23 cellular contexts compared by ENCODE assay signal in the genomic region with DNA sequence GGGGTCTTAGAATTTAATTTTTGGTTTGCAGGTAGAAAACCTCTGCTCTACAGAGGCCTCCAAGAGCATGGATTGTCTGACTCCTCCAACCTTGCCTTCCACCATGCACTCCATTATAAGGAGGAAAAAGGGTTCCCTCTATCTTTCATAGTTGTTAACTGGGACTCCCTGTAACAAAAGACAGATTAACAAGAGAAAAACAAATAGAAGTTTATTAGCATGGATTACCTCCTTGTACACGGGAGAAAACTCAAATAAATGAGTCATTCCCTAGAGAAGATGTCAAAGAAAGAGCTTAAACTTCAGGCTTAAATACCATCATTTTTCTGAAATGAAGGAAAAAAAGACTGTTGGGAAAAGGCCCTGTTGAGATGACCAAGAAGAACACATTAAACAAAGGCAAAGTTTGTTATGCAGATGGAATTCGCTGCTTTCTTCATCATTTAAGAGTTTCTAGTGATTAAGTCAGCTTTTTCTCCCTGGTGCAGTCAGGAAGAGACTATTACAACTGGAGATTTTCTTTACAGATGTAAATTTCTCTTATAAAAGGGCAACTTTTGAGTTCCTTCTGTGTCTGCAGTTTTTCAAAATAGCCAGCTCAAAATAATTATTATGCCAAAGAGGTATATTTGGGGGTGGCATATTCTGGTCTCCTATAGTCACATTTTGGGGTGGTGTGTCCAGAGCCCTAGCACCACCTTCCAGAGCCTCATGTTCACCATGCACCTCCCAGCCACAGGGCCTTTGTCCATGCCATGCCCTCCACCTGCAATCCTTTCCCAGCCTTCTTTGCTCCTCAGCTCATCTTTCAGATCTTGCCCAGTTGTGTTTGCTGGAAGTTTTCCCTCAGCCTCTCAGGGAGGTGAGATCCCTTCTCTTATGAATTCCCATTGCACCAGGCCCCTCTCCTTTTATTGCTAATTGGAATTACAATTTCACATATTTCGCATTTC.
A peak's percentile ranks its signal among the peaks of the same experiment; 100 is the strongest.
DNase-seq lines count a peak whose midpoint lies in the region; ATAC-seq, FAIRE-seq and TF ChIP-seq lines count a peak whose summit lies in the region.
"Had no signal": no experiment of that assay in that cellular context is flagged by ENCODE, and none has a peak within 500 bp of the region (broad histone marks: within the 10 kb centered on the region; RNA-seq: fewer than 3 reads in every experiment).

No MANE protein-coding gene starts in this region.

- peak overlapping the region; percentile 14 for H3K27ac ChIP-seq in iPS-18a (ENCODE audit: low read length)
- H3K27ac ChIP-seq: PC-9 had no signal

- POLR2A ChIA-PET in Caco-2 (lab: Charles Lee) (no interaction called here), WTC11 (lab: Charles Lee) (no interaction called here)

- H3K36me3 ChIP-seq in Caco-2 (ENCODE audit: control insufficient read depth, insufficient read depth, low read length) (no peaks in the 10 kb centered on the region), iPS-18a (ENCODE audit: control insufficient read depth, low read depth, low read length) (no peaks in the 10 kb centered on the region)
- H3K36me3 ChIP-seq: BE2C had no signal

- peak in 1 of 2 experiments; percentile 12 for DNase-seq in Caco-2
- peak; percentile 34 for DNase-seq in HT-29 (ENCODE audit: low spot score)
- no peak for DNase-seq in WTC11 (ENCODE audit: low spot score)
- no peak for DNase-seq in D341Med (ENCODE audit: low spot score)
- DNase-seq in DMS53 (lab: John Stamatoyannopoulos, UW) = no peak
- no peak for DNase-seq in NCI-H1048 (lab: John Stamatoyannopoulos, UW)
- DNase-seq in RCC 7860 (ENCODE audit: low spot score) = no peak
- DNase-seq: BE2C; CD4-positive, alpha-beta T cell; EL; KG1; MV-4-11; NCI-H1417 treated with DMSO at 0.1 percent for 48 hours; NCI-H187 treated with DMSO at 0.1 percent for 48 hours; NCI-H2227 treated with DMSO at 0.1 percent for 48 hours; NCI-H524; NCI-H82 had no signal

- no peaks in the 10 kb centered on the region for H3K27me3 Mint-ChIP-seq in Caco-2 (ENCODE audit: insufficient read depth, unreplicated experiment)
- peaks cover 6% of the 10 kb centered on the region; the same call in 1 of the 2 replicates for H3K27me3 Mint-ChIP-seq in WTC11 (ENCODE audit: low read depth)

- ATAC-seq in WTC11 = 0 out of 2 replicates have a peak, but pooled peaks have one; percentile 5
- ATAC-seq: HepG2 had no signal

- H3K4me1 Mint-ChIP-seq in Caco-2 (ENCODE audit: low read depth, unreplicated experiment) = peaks cover 32% of the 10 kb centered on the region
- H3K4me1 Mint-ChIP-seq in WTC11 = peaks cover 84% of the 10 kb centered on the region

- FAIRE-seq in RCC 7860 (lab: Jason Lieb, UNC) = no peak
- FAIRE-seq: A204.1, GM12891, H54, HepG2 had no signal

- H3K4me1 ChIP-seq in Caco-2 (peaks cover 34% of the 10 kb centered on the region), iPS-18a (ENCODE audit: control insufficient read depth, low read depth, low read length) (peaks cover 39% of the 10 kb centered on the region)
- H3K4me1 ChIP-seq: BE2C had no signal

- no peak overlapping the region for H3K9ac ChIP-seq in iPS-18a (ENCODE audit: low read length)

- peaks cover 5% of the 10 kb centered on the region for H3K9me3 ChIP-seq in Caco-2
- no peaks in the 10 kb centered on the region for H3K9me3 ChIP-seq in iPS-18a (ENCODE audit: control insufficient read depth, low read depth, low read length)
- H3K9me3 ChIP-seq: BE2C had no signal

- BruUV-seq in Caco-2 (replicated peaks; lab: Mats Ljungman, UMichigan) = no TSS peak

- H3K27me3 ChIP-seq in Caco-2 (replicated peaks; ENCODE audit: control insufficient read depth, insufficient read depth, low read length) = no peaks in the 10 kb centered on the region
- no peaks in the 10 kb centered on the region for H3K27me3 ChIP-seq in iPS-18a (ENCODE audit: control insufficient read depth, insufficient read depth, low read length)
- H3K27me3 ChIP-seq: BE2C had no signal

- CTCF ChIA-PET in Caco-2 (lab: Charles Lee) = no interaction called here
- CTCF ChIA-PET in WTC11 (lab: Charles Lee) = interaction anchor here (0.5 to 2.7 kb wide), 6 partner anchors 62 to 164 kb away, joined by 3 to 8 read pairs (median 4); no protein-coding TSS in a partner anchor

- H3K4me3 Mint-ChIP-seq in Caco-2 (ENCODE audit: unreplicated experiment) (no peak overlapping the region), WTC11 (peak overlapping the region; percentile 12; the same call in 1 of the 2 replicates)
- H3K4me3 Mint-ChIP-seq: CD4-positive, alpha-beta T cell had no signal

- H3K36me3 Mint-ChIP-seq in Caco-2 (ENCODE audit: insufficient read depth, unreplicated experiment) (peaks cover 12% of the 10 kb centered on the region), WTC11 (peaks cover 23% of the 10 kb centered on the region)

- H3K9me3 Mint-ChIP-seq in Caco-2 (ENCODE audit: unreplicated experiment) (peaks cover 27% of the 10 kb centered on the region), WTC11 (peaks cover 19% of the 10 kb centered on the region)

- intact Hi-C loops in Caco-2 (cut with micrococcal nuclease; ENCODE audit: unreplicated experiment) = loop anchor here (5.0 kb wide), 1 partner anchor 65 kb away; the partner anchor contains the start of gene KLHDC7A

- TF ChIP-seq CTCF in Caco-2 (IDR thresholded peaks at IDR 0.05; ENCODE audit: insufficient read depth in 1 of 2, low read depth in 1 of 2, low read length in 1 of 2, severe bottlenecking in 1 of 2, unreplicated experiment in 1 of 2) = no peak
- TF ChIP-seq CTCF in WTC11 (IDR thresholded peaks at IDR 0.05) = no peak

- H3K4me3 ChIP-seq in Caco-2 (ENCODE audit: low read depth, low read length) (no peak overlapping the region), iPS-18a (ENCODE audit: low read length) (no peak overlapping the region)
- H3K4me3 ChIP-seq: PC-9 had no signal

- peak overlapping the region; percentile 24 for H3K27ac Mint-ChIP-seq in Caco-2 (ENCODE audit: unreplicated experiment)
- H3K27ac Mint-ChIP-seq in WTC11 = peak overlapping the region; percentile 98
- H3K27ac Mint-ChIP-seq: CD4-positive, alpha-beta T cell had no signal

TF ChIP-seq in WTC11, 78 proteins besides CTCF, POLR2A, EP300 and RAD21 (continues in another document):
- TF ChIP-seq CREB1 (CRISPR knock-in tag; IDR thresholded peaks at IDR 0.05) (no peak), EMX1 (CRISPR knock-in tag; IDR thresholded peaks at IDR 0.05) (no peak), TCF7 (CRISPR knock-in tag; IDR thresholded peaks at IDR 0.05; ENCODE audit: low read depth) (no peak), ZNF671 (CRISPR knock-in tag; IDR thresholded peaks at IDR 0.05) (no peak), MXD4 (CRISPR knock-in tag; IDR thresholded peaks at IDR 0.05; ENCODE audit: borderline replicate concordance) (0 out of 2 replicates have a peak, but pooled peaks have one; percentile 33), ESRRA (CRISPR knock-in tag; IDR thresholded peaks at IDR 0.05; ENCODE audit: borderline replicate concordance) (no peak), JUN (CRISPR knock-in tag; IDR thresholded peaks at IDR 0.05) (no peak), SP1 (CRISPR knock-in tag; conservative IDR thresholded peaks at IDR 0.05) (no peak), OVOL2 (CRISPR knock-in tag; IDR thresholded peaks at IDR 0.05; ENCODE audit: borderline replicate concordance) (no peak), ZNF396 (CRISPR knock-in tag; IDR thresholded peaks at IDR 0.05; ENCODE audit: borderline replicate concordance) (0 out of 2 replicates have a peak, but pooled peaks have one; percentile 74), SMAD4 (CRISPR knock-in tag; IDR thresholded peaks at IDR 0.05) (no peak), E2F5 (CRISPR knock-in tag; IDR thresholded peaks at IDR 0.05) (no peak), CDX4 (CRISPR knock-in tag; IDR thresholded peaks at IDR 0.05; ENCODE audit: borderline replicate concordance) (no peak), GTF2I (CRISPR knock-in tag; conservative IDR thresholded peaks at IDR 0.05) (peak; percentile 89), ATF2 (CRISPR knock-in tag; IDR thresholded peaks at IDR 0.05; ENCODE audit: borderline replicate concordance, low read depth) (no peak), RELA (CRISPR knock-in tag; IDR thresholded peaks at IDR 0.05; ENCODE audit: borderline replicate concordance) (no peak)
